In the genomic region with DNA sequence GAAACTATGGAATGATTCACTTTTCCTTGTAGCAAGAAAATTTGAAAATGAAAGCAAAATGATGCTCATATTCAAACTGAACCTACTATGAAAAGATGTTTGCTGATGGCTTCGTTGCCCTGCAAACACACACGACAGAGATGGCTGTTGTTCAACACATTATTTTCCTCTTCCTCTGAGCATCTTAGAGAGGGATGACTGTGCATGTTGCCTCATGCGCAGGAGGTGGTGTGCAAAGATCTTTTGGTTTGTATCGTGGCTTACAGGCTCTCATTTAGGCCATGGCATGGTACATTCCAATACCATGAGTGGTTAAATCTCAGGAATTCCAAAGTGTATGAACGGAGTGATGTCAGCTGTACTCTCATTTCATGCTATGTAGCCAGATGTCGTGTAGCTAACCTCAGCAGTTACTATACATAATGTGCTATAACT, we compare ENCODE assay signal across 1 cellular context.
TF ChIP-seq lines count a peak whose summit lies in the region.

No MANE protein-coding gene starts in this region.

TF ChIP-seq in K562, 482 proteins besides CTCF, POLR2A, EP300 and RAD21 (continued from another document and continues in another):
- TF ChIP-seq, protein P1, sequence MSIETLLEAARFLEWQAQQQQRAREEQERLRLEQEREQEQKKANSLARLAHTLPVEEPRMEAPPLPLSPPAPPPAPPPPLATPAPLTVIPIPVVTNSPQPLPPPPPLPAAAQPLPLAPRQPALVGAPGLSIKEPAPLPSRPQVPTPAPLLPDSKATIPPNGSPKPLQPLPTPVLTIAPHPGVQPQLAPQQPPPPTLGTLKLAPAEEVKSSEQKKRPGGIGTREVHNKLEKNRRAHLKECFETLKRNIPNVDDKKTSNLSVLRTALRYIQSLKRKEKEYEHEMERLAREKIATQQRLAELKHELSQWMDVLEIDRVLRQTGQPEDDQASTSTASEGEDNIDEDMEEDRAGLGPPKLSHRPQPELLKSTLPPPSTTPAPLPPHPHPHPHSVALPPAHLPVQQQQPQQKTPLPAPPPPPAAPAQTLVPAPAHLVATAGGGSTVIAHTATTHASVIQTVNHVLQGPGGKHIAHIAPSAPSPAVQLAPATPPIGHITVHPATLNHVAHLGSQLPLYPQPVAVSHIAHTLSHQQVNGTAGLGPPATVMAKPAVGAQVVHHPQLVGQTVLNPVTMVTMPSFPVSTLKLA (conservative IDR thresholded peaks at IDR 0.05): peak in 1 of 2 experiments; percentile 57; a peak in 2 of 4 replicates
- TF ChIP-seq ZNF384 (IDR thresholded peaks at IDR 0.05; ENCODE audit: low read depth, low read length): no peak
- peak; percentile 28; the same call in 1 of the 2 replicates for TF ChIP-seq EP400 (IDR thresholded peaks at IDR 0.05)
- no peak for TF ChIP-seq TRIM28 (IDR thresholded peaks at IDR 0.05)
- TF ChIP-seq, protein P2, sequence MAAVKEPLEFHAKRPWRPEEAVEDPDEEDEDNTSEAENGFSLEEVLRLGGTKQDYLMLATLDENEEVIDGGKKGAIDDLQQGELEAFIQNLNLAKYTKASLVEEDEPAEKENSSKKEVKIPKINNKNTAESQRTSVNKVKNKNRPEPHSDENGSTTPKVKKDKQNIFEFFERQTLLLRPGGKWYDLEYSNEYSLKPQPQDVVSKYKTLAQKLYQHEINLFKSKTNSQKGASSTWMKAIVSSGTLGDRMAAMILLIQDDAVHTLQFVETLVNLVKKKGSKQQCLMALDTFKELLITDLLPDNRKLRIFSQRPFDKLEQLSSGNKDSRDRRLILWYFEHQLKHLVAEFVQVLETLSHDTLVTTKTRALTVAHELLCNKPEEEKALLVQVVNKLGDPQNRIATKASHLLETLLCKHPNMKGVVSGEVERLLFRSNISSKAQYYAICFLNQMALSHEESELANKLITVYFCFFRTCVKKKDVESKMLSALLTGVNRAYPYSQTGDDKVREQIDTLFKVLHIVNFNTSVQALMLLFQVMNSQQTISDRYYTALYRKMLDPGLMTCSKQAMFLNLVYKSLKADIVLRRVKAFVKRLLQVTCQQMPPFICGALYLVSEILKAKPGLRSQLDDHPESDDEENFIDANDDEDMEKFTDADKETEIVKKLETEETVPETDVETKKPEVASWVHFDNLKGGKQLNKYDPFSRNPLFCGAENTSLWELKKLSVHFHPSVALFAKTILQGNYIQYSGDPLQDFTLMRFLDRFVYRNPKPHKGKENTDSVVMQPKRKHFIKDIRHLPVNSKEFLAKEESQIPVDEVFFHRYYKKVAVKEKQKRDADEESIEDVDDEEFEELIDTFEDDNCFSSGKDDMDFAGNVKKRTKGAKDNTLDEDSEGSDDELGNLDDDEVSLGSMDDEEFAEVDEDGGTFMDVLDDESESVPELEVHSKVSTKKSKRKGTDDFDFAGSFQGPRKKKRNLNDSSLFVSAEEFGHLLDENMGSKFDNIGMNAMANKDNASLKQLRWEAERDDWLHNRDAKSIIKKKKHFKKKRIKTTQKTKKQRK (IDR thresholded peaks at IDR 0.05; ENCODE audit: borderline replicate concordance, low read depth, low read length): no peak
- peak; percentile 39; the same call in 1 of the 2 replicates for TF ChIP-seq CBFA2T2 (conservative IDR thresholded peaks at IDR 0.05)
- TF ChIP-seq, protein P3, sequence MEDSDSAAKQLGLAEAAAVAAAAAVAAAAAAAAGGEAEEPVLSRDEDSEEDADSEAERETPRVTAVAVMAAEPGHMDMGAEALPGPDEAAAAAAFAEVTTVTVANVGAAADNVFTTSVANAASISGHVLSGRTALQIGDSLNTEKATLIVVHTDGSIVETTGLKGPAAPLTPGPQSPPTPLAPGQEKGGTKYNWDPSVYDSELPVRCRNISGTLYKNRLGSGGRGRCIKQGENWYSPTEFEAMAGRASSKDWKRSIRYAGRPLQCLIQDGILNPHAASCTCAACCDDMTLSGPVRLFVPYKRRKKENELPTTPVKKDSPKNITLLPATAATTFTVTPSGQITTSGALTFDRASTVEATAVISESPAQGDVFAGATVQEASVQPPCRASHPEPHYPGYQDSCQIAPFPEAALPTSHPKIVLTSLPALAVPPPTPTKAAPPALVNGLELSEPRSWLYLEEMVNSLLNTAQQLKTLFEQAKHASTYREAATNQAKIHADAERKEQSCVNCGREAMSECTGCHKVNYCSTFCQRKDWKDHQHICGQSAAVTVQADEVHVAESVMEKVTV (CRISPR knock-in tag; IDR thresholded peaks at IDR 0.05): no peak
- no peak for TF ChIP-seq IFI16 (CRISPR knock-in tag; IDR thresholded peaks at IDR 0.05)
- no peak for TF ChIP-seq ZNF507 (tag; conservative IDR thresholded peaks at IDR 0.05)
- no peak for TF ChIP-seq MCM3 (IDR thresholded peaks at IDR 0.05)
- peak; percentile 65; the same call in 1 of the 2 replicates for TF ChIP-seq MAFK (IDR thresholded peaks at IDR 0.05; ENCODE audit: low read length)
- TF ChIP-seq, protein P4, sequence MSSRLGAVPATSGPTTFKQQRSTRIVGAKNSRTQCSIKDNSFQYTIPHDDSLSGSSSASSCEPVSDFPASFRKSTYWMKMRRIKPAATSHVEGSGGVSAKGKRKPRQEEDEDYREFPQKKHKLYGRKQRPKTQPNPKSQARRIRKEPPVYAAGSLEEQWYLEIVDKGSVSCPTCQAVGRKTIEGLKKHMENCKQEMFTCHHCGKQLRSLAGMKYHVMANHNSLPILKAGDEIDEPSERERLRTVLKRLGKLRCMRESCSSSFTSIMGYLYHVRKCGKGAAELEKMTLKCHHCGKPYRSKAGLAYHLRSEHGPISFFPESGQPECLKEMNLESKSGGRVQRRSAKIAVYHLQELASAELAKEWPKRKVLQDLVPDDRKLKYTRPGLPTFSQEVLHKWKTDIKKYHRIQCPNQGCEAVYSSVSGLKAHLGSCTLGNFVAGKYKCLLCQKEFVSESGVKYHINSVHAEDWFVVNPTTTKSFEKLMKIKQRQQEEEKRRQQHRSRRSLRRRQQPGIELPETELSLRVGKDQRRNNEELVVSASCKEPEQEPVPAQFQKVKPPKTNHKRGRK (tag; IDR thresholded peaks at IDR 0.05): no peak
- TF ChIP-seq, protein P5, sequence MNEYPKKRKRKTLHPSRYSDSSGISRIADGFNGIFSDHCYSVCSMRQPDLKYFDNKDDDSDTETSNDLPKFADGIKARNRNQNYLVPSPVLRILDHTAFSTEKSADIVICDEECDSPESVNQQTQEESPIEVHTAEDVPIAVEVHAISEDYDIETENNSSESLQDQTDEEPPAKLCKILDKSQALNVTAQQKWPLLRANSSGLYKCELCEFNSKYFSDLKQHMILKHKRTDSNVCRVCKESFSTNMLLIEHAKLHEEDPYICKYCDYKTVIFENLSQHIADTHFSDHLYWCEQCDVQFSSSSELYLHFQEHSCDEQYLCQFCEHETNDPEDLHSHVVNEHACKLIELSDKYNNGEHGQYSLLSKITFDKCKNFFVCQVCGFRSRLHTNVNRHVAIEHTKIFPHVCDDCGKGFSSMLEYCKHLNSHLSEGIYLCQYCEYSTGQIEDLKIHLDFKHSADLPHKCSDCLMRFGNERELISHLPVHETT (CRISPR knock-in tag; conservative IDR thresholded peaks at IDR 0.05 in 1 of 2, IDR thresholded peaks at IDR 0.05 in 1 of 2): no peak
- TF ChIP-seq, protein P6, sequence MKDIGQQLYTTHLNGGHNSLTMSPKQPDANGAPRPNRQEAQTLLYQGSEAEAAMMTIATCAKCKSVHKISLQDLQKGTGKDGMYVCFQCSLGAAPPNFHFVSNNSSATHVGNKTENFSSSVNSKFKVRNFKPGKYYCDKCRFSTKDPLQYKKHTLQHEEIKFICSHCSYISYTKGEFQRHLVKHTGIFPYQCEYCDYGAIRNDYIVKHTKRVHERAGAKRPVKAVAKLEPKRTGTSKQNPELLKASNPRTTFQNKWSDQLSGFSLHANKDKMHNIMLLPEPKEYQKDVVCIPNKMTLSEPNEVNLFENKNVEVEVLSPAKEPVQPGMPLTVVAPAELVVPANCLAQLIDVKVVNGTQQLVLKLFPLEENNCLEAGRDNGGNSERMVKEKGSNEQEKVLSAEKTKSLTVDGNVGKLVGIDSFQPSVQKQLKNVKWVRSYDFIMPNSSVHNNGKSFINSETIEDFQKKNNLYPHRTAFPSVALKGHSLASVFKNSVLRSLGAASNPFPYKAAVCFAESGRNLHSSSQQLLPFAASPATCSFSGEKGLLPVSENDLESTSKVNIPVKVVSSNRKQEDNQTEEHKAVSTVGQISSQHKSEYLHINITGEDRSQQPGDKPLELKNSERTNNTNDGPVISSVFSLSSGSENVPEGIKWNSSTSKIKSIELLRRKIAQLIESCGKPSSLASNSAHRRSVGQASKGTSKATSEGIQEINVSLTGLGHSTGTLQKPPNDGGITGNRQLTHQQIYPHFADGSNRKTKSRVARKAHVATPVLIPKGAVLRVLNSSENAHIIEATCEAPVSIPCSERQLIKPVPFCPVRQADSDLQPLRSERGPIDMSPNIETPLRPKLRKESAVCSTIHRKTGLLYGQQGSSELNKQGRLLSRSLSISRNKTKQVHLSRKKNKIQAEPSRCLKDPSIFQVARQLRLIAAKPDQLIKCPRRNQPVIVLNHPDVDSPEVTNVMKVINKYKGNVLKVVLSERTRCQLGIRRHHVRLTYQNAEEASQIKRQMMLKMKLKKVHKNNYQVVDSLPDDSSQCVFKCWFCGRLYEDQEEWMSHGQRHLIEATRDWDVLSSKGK (CRISPR knock-in tag; IDR thresholded peaks at IDR 0.05): no peak
- TF ChIP-seq NR2C2 (CRISPR knock-in tag; IDR thresholded peaks at IDR 0.05): no peak
- no peak for TF ChIP-seq NR2C2 (tag; IDR thresholded peaks at IDR 0.05)
- TF ChIP-seq JUND (IDR thresholded peaks at IDR 0.05; ENCODE audit: borderline replicate concordance, low read depth, low read length): peak; percentile 75
- peak; percentile 72; the same call in 2 of the 3 replicates for TF ChIP-seq JUND (tag; IDR thresholded peaks at IDR 0.05; ENCODE audit: borderline replicate concordance, low read depth, low read length)
- TF ChIP-seq PHB2 (IDR thresholded peaks at IDR 0.05; ENCODE audit: low read depth): no peak
- TF ChIP-seq HMG20A (CRISPR knock-in tag; conservative IDR thresholded peaks at IDR 0.05): no peak
- no peak for TF ChIP-seq NFYB (IDR thresholded peaks at IDR 0.05; ENCODE audit: extremely low read depth, insufficient read length)
- TF ChIP-seq NONO (IDR thresholded peaks at IDR 0.05; ENCODE audit: low read depth in 2 of 2, low read length in 1 of 2): no peak
- TF ChIP-seq, protein P7, sequence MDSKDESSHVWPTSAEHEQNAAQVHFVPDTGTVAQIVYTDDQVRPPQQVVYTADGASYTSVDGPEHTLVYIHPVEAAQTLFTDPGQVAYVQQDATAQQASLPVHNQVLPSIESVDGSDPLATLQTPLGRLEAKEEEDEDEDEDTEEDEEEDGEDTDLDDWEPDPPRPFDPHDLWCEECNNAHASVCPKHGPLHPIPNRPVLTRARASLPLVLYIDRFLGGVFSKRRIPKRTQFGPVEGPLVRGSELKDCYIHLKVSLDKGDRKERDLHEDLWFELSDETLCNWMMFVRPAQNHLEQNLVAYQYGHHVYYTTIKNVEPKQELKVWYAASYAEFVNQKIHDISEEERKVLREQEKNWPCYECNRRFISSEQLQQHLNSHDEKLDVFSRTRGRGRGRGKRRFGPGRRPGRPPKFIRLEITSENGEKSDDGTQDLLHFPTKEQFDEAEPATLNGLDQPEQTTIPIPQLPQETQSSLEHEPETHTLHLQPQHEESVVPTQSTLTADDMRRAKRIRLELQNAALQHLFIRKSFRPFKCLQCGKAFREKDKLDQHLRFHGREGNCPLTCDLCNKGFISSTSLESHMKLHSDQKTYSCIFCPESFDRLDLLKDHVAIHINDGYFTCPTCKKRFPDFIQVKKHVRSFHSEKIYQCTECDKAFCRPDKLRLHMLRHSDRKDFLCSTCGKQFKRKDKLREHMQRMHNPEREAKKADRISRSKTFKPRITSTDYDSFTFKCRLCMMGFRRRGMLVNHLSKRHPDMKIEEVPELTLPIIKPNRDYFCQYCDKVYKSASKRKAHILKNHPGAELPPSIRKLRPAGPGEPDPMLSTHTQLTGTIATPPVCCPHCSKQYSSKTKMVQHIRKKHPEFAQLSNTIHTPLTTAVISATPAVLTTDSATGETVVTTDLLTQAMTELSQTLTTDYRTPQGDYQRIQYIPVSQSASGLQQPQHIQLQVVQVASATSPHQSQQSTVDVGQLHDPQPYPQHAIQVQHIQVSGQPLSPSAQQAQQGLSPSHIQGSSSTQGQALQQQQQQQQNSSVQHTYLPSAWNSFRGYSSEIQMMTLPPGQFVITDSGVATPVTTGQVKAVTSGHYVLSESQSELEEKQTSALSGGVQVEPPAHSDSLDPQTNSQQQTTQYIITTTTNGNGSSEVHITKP (IDR thresholded peaks at IDR 0.05; ENCODE audit: partially characterized antibody): peak; percentile 85
- TF ChIP-seq HNRNPL (IDR thresholded peaks at IDR 0.05; ENCODE audit: low read depth, low read length): no peak
- TF ChIP-seq ARID1B (IDR thresholded peaks at IDR 0.05): peak; percentile 62
- TF ChIP-seq PHB (CRISPR knock-in tag; IDR thresholded peaks at IDR 0.05): no peak
- peak; percentile 69 for TF ChIP-seq DPF2 (IDR thresholded peaks at IDR 0.05)
- no peak for TF ChIP-seq KDM4B (IDR thresholded peaks at IDR 0.05; ENCODE audit: borderline replicate concordance in 2 of 2, low read depth in 1 of 2)
